ENCODE assay signal across 8 cellular contexts in genomic region chr6:24666616-24667377, GRCh38. TPM values are rescaled to one million over a fixed set of nuclear protein-coding genes. Genes with fewer than 3 reads are reported as not detected.
A peak's percentile ranks its signal among the peaks of the same experiment; 100 is the strongest.
DNase-seq lines count a peak whose midpoint lies in the region; ATAC-seq and TF ChIP-seq lines count a peak whose summit lies in the region.

TSS of gene ACOT13 (plus strand) at chr6:24667077. CDS start at chr6:24667264, 187 bp downstream.
A gene with protein sequence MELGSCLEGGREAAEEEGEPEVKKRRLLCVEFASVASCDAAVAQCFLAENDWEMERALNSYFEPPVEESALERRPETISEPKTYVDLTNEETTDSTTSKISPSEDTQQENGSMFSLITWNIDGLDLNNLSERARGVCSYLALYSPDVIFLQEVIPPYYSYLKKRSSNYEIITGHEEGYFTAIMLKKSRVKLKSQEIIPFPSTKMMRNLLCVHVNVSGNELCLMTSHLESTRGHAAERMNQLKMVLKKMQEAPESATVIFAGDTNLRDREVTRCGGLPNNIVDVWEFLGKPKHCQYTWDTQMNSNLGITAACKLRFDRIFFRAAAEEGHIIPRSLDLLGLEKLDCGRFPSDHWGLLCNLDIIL (minus strand): TSS chr6:24666899. CDS start chr6:24666862, 37 bp downstream.

- no peaks in the 10 kb centered on the region for H3K27me3 Mint-ChIP-seq in activated T-helper 2 cell treated with anti-CD3 and anti-CD28 coated beads, Interferon-gamma antibody, Interleukin-2, Interleukin-4, amounts not matched to agents 10 μg/mL and 5 μg/mL and 100 μg/mL, durations not matched to agents 14 hours and 24 hours and 36 hours (ENCODE audit: low read depth)
- no peaks in the 10 kb centered on the region for H3K27me3 Mint-ChIP-seq in nephron progenitor cell (ENCODE audit: low read depth, poor library complexity)
- no peaks in the 10 kb centered on the region for H3K27me3 Mint-ChIP-seq in stimulated activated naive CD8-positive, alpha-beta T cell treated with anti-CD3 and anti-CD28 coated beads, Interleukin-15, amount 100 ng/mL, for 72 hours

- H3K27ac ChIP-seq in RWPE1, result peak within 1 kb of the TSS; percentile 89

- H3K27ac Mint-ChIP-seq in activated T-helper 2 cell treated with anti-CD3 and anti-CD28 coated beads, Interferon-gamma antibody, Interleukin-2, Interleukin-4, amounts not matched to agents 10 μg/mL and 5 μg/mL and 100 μg/mL, durations not matched to agents 14 hours and 24 hours and 36 hours, result peak within 1 kb of the TSS; percentile 100
- H3K27ac Mint-ChIP-seq in nephron progenitor cell, result peak within 1 kb of the TSS; percentile 98
- peak within 1 kb of the TSS; percentile 98 to 99 for H3K27ac Mint-ChIP-seq in stimulated activated naive CD8-positive, alpha-beta T cell treated with anti-CD3 and anti-CD28 coated beads, Interleukin-15, amount 100 ng/mL, for 72 hours

- TF ChIP-seq CTCF in LNCaP clone FGC (IDR thresholded peaks at IDR 0.05; ENCODE audit: control insufficient read depth, extremely low read depth, insufficient read depth), result 0 out of 2 replicates have a peak, but pooled peaks have one; percentile 11
- peak; percentile 53; the same call in 1 of the 2 replicates for TF ChIP-seq CTCF in RWPE1 (conservative IDR thresholded peaks at IDR 0.05; ENCODE audit: low read depth)
- peak; percentile 74 for TF ChIP-seq CTCF in fibroblast of the aortic adventitia (IDR thresholded peaks at IDR 0.05; ENCODE audit: insufficient read depth, low read length)
- TF ChIP-seq CTCF in nephron progenitor cell (IDR thresholded peaks at IDR 0.05), result peak; percentile 55

- intact Hi-C loops in activated T-helper 2 cell treated with anti-CD3 and anti-CD28 coated beads, Interferon-gamma antibody, Interleukin-2, Interleukin-4, amounts not matched to agents 10 μg/mL and 5 μg/mL and 100 μg/mL, durations not matched to agents 14 hours and 24 hours and 36 hours (cut with micrococcal nuclease), result loop anchor here (1.0 to 10.0 kb wide), 6 partner anchors 20 to 172 kb away; partner anchors contain the start of genes ALDH5A1, GMNN and KIAA0319

- peak within 1 kb of the TSS; percentile 94 for H3K4me3 ChIP-seq in LNCaP clone FGC (ENCODE audit: low read depth, low read length)
- peak within 1 kb of the TSS; percentile 100 for H3K4me3 ChIP-seq in fibroblast of the aortic adventitia (ENCODE audit: low read depth, low read length)

- POLR2A ChIA-PET in RWPE1 (lab: Yijun Ruan, JAX; ENCODE audit: low non-redundant PET), result interaction anchor here (1.2 kb wide), 1 partner anchor 83 kb away, joined by 3 read pairs; no protein-coding TSS in a partner anchor

- H3K9me3 Mint-ChIP-seq in activated T-helper 2 cell treated with anti-CD3 and anti-CD28 coated beads, Interferon-gamma antibody, Interleukin-2, Interleukin-4, amounts not matched to agents 10 μg/mL and 5 μg/mL and 100 μg/mL, durations not matched to agents 14 hours and 24 hours and 36 hours, result peaks cover 28% of the 10 kb centered on the region
- peaks cover 46% of the 10 kb centered on the region for H3K9me3 Mint-ChIP-seq in nephron progenitor cell
- H3K9me3 Mint-ChIP-seq in stimulated activated naive CD8-positive, alpha-beta T cell treated with anti-CD3 and anti-CD28 coated beads, Interleukin-15, amount 100 ng/mL, for 72 hours, result peaks cover 8 to 19% of the 10 kb centered on the region in 2 donors

- peak within 1 kb of the TSS; percentile 97 for H3K4me3 Mint-ChIP-seq in activated T-helper 2 cell treated with anti-CD3 and anti-CD28 coated beads, Interferon-gamma antibody, Interleukin-2, Interleukin-4, amounts not matched to agents 10 μg/mL and 5 μg/mL and 100 μg/mL, durations not matched to agents 14 hours and 24 hours and 36 hours (ENCODE audit: low read depth)
- H3K4me3 Mint-ChIP-seq in nephron progenitor cell, result peak within 1 kb of the TSS; percentile 96
- peak within 1 kb of the TSS; percentile 99 for H3K4me3 Mint-ChIP-seq in stimulated activated naive CD8-positive, alpha-beta T cell treated with anti-CD3 and anti-CD28 coated beads, Interleukin-15, amount 100 ng/mL, for 72 hours

- CTCF ChIA-PET in RWPE1 (lab: Yijun Ruan, JAX), result interaction anchor here (0.7 to 1.5 kb wide), 4 partner anchors 23 to 241 kb away, joined by 3 to 8 read pairs (median 3); no protein-coding TSS in a partner anchor

- H3K36me3 Mint-ChIP-seq in activated T-helper 2 cell treated with anti-CD3 and anti-CD28 coated beads, Interferon-gamma antibody, Interleukin-2, Interleukin-4, amounts not matched to agents 10 μg/mL and 5 μg/mL and 100 μg/mL, durations not matched to agents 14 hours and 24 hours and 36 hours (ENCODE audit: low read depth), result peaks cover 62% of the 10 kb centered on the region
- H3K36me3 Mint-ChIP-seq in nephron progenitor cell (ENCODE audit: low read depth), result peaks cover 74% of the 10 kb centered on the region

- peak; percentile 97 for ATAC-seq in stimulated activated naive CD8-positive, alpha-beta T cell treated with anti-CD3 and anti-CD28 coated beads, Interleukin-15, amount 100 ng/mL, for 72 hours

- DNase-seq in ELF-1 (ENCODE audit: low read depth, low spot score) (peak; percentile 99), GOT3 (lab: John Stamatoyannopoulos, UW) (peak; percentile 92), LNCaP clone FGC (ENCODE audit: low read depth) (peak; percentile 84), RWPE1 (ENCODE audit: low spot score) (peak; percentile 96), fibroblast of the aortic adventitia (ENCODE audit: low read depth) (peak; percentile 97), nephron progenitor cell (peak; percentile 95)
- DNase-seq in activated T-helper 2 cell treated with anti-CD3 and anti-CD28 coated beads, Interferon-gamma antibody, Interleukin-2, Interleukin-4, amounts not matched to agents 10 μg/mL and 5 μg/mL and 100 μg/mL, durations not matched to agents 14 hours and 24 hours and 36 hours (ENCODE audit: low spot score), result peak; percentile 96
- peak; percentile 96 to 97 for DNase-seq in stimulated activated naive CD8-positive, alpha-beta T cell treated with anti-CD3 and anti-CD28 coated beads, Interleukin-15, amount 100 ng/mL, for 72 hours

- H3K4me1 Mint-ChIP-seq in activated T-helper 2 cell treated with anti-CD3 and anti-CD28 coated beads, Interferon-gamma antibody, Interleukin-2, Interleukin-4, amounts not matched to agents 10 μg/mL and 5 μg/mL and 100 μg/mL, durations not matched to agents 14 hours and 24 hours and 36 hours (ENCODE audit: low read depth), result peaks cover 36% of the 10 kb centered on the region
- H3K4me1 Mint-ChIP-seq in nephron progenitor cell, result peaks cover 52% of the 10 kb centered on the region
- peaks cover 64% of the 10 kb centered on the region for H3K4me1 Mint-ChIP-seq in stimulated activated naive CD8-positive, alpha-beta T cell treated with anti-CD3 and anti-CD28 coated beads, Interleukin-15, amount 100 ng/mL, for 72 hours

RNA-seq across cellular contexts. Expression of gene ACOT13, which starts in this region (rescaled TPM):
- total RNA-seq in activated T-helper 2 cell treated with anti-CD3 and anti-CD28 coated beads, Interferon-gamma antibody, Interleukin-2, Interleukin-4, amounts not matched to agents 10 μg/mL and 5 μg/mL and 100 μg/mL, durations not matched to agents 14 hours and 24 hours and 36 hours, result 30.2 and 36.6 TPM in 2 replicates
- total RNA-seq in fibroblast of the aortic adventitia (ENCODE audit: low replicate concordance), result 10.8 and 12.2 TPM in 2 replicates

RNA-seq across cellular contexts. Expression of the second gene that starts in this region (rescaled TPM):
- total RNA-seq in activated T-helper 2 cell treated with anti-CD3 and anti-CD28 coated beads, Interferon-gamma antibody, Interleukin-2, Interleukin-4, amounts not matched to agents 10 μg/mL and 5 μg/mL and 100 μg/mL, durations not matched to agents 14 hours and 24 hours and 36 hours, result 45.6 and 47.0 TPM in 2 replicates
- 29.5 and 44.4 TPM in 2 replicates for total RNA-seq in fibroblast of the aortic adventitia (ENCODE audit: low replicate concordance)

Comparison
In these comparisons a context has a peak if more than half of its experiments do, and no peak if none do; other contexts are left out.
1. Peak in every context shown above with its lines: DNase-seq, ATAC-seq, H3K4me3 ChIP-seq and H3K27ac ChIP-seq.
2. CTCF ChIP-seq: peak in every context shown above with its lines; median percentile 74 in fibroblast of the aortic adventitia; 55 in nephron progenitor cell; 53 in RWPE1; 11 in LNCaP clone FGC.